Comparison of ENCODE assay signal across 10 cellular contexts in genomic region chr10:70379581-70380176, GRCh38. TPM values are rescaled to one million over a fixed set of nuclear protein-coding genes. Genes with fewer than 3 reads are reported as not detected.
DNase-seq lines count a peak whose midpoint lies in the region; ATAC-seq, FAIRE-seq and TF ChIP-seq lines count a peak whose summit lies in the region.
"Had no signal": no experiment of that assay in that cellular context is flagged by ENCODE, and none has a peak within 500 bp of the region (broad histone marks: within the 10 kb centered on the region; RNA-seq: fewer than 3 reads in every experiment).

No MANE protein-coding gene starts in this region.

- no peak for ATAC-seq in activated CD4-positive, alpha-beta T cell treated with anti-CD3 and anti-CD28 coated beads for 36 hours

- H3K27me3 ChIP-seq in small intestine (ENCODE audit: control insufficient read depth in 2 of 2, insufficient read depth in 2 of 2, low read length in 2 of 2) = no peaks in the 10 kb centered on the region
- H3K27me3 ChIP-seq in effector memory CD4-positive, alpha-beta T cell (replicated peaks; ENCODE audit: control insufficient read depth, insufficient read depth, low read length, poor library complexity, severe bottlenecking) = no peaks in the 10 kb centered on the region

- WGBS in small intestine, 3 donors = 87 to 89% (median 88%) methylated on average over 14 of the region's 14 CpGs

- FAIRE-seq in small intestine (lab: Jason Lieb, UNC) = no peak

- peaks cover 11% of the 10 kb centered on the region for H3K36me3 Mint-ChIP-seq in activated CD4-positive, alpha-beta T cell treated with anti-CD3 and anti-CD28 coated beads for 36 hours (ENCODE audit: low read depth)
- H3K36me3 Mint-ChIP-seq in activated CD4-positive, alpha-beta T cell treated with anti-CD3 and anti-CD28 coated beads, Interleukin-2, amount 10 ng/mL, durations not matched to agents 24 days and 14 days (ENCODE audit: low read depth) = peaks cover 4% of the 10 kb centered on the region

- H3K4me3 Mint-ChIP-seq in activated CD4-positive, alpha-beta T cell treated with anti-CD3 and anti-CD28 coated beads for 36 hours = no peak overlapping the region
- H3K4me3 Mint-ChIP-seq in activated CD4-positive, alpha-beta T cell treated with anti-CD3 and anti-CD28 coated beads, Interleukin-2, amount 10 ng/mL, durations not matched to agents 24 days and 14 days = no peak overlapping the region

- H3K9me3 Mint-ChIP-seq in activated CD4-positive, alpha-beta T cell treated with anti-CD3 and anti-CD28 coated beads for 36 hours (ENCODE audit: low read depth) = no peaks in the 10 kb centered on the region
- peaks cover 5% of the 10 kb centered on the region for H3K9me3 Mint-ChIP-seq in activated CD4-positive, alpha-beta T cell treated with anti-CD3 and anti-CD28 coated beads, Interleukin-2, amount 10 ng/mL, durations not matched to agents 24 days and 14 days

- no peaks in the 10 kb centered on the region for H3K27me3 Mint-ChIP-seq in activated CD4-positive, alpha-beta T cell treated with anti-CD3 and anti-CD28 coated beads for 36 hours
- H3K27me3 Mint-ChIP-seq in activated CD4-positive, alpha-beta T cell treated with anti-CD3 and anti-CD28 coated beads, Interleukin-2, amount 10 ng/mL, durations not matched to agents 24 days and 14 days = peaks cover 2% of the 10 kb centered on the region

- no peak overlapping the region for H3K27ac ChIP-seq in small intestine (ENCODE audit: low read depth in 1 of 2, low read length in 1 of 2)
- H3K27ac ChIP-seq in effector memory CD4-positive, alpha-beta T cell (ENCODE audit: insufficient read depth, low read length, poor library complexity, severe bottlenecking) = no peak overlapping the region

- no peaks in the 10 kb centered on the region for H3K4me1 ChIP-seq in small intestine (ENCODE audit: control insufficient read depth in 2 of 2, insufficient read depth in 1 of 2, low read depth in 1 of 2, low read length in 1 of 2)
- peaks cover 6% of the 10 kb centered on the region for H3K4me1 ChIP-seq in effector memory CD4-positive, alpha-beta T cell (ENCODE audit: control insufficient read depth, insufficient read depth, low read length, poor library complexity, severe bottlenecking)

- POLR2A ChIA-PET in activated CD4-positive, alpha-beta T cell treated with anti-CD3 and anti-CD28 coated beads for 36 hours (lab: Charles Lee) = no interaction called here

- peaks cover 6% of the 10 kb centered on the region for H3K4me1 Mint-ChIP-seq in activated CD4-positive, alpha-beta T cell treated with anti-CD3 and anti-CD28 coated beads for 36 hours
- H3K4me1 Mint-ChIP-seq in activated CD4-positive, alpha-beta T cell treated with anti-CD3 and anti-CD28 coated beads, Interleukin-2, amount 10 ng/mL, durations not matched to agents 24 days and 14 days = peaks cover 11% of the 10 kb centered on the region

- H3K9me3 ChIP-seq in small intestine (ENCODE audit: control insufficient read depth, low read depth) = no peaks in the 10 kb centered on the region
- peaks cover 3% of the 10 kb centered on the region for H3K9me3 ChIP-seq in effector memory CD4-positive, alpha-beta T cell (ENCODE audit: control insufficient read depth, low read length)

- intact Hi-C loops in activated CD4-positive, alpha-beta T cell treated with anti-CD3 and anti-CD28 coated beads for 36 hours (cut with DNase I, micrococcal nuclease) = loop anchor here (1.0 to 5.0 kb wide), 3 partner anchors 78 to 161 kb away; partner anchors contain the start of gene PPA1 (in 1 of the 2)
- intact Hi-C loops in activated CD4-positive, alpha-beta T cell treated with anti-CD3 and anti-CD28 coated beads, Interleukin-2, amount 10 ng/mL, durations not matched to agents 24 days and 14 days (cut with micrococcal nuclease) = no loop called here

- no peaks in the 10 kb centered on the region for H3K36me3 ChIP-seq in small intestine (ENCODE audit: control insufficient read depth in 2 of 2, insufficient read depth in 2 of 2, low read length in 2 of 2)
- H3K36me3 ChIP-seq in effector memory CD4-positive, alpha-beta T cell (ENCODE audit: control insufficient read depth, insufficient read depth, low read length) = no peaks in the 10 kb centered on the region

- CTCF ChIA-PET in activated CD4-positive, alpha-beta T cell treated with anti-CD3 and anti-CD28 coated beads for 36 hours (lab: Charles Lee) = interaction anchor here (0.7 to 4.1 kb wide), 20 partner anchors 9 to 205 kb away, joined by 3 to 27 read pairs (median 4); partner anchors contain the start of gene EIF4EBP2

- peak; percentile 57 for TF ChIP-seq CTCF in epithelial cell of esophagus (IDR thresholded peaks at IDR 0.05; ENCODE audit: insufficient read depth, low read depth, low read length, missing control alignments)

- H3K27ac Mint-ChIP-seq in activated CD4-positive, alpha-beta T cell treated with anti-CD3 and anti-CD28 coated beads for 36 hours = no peak overlapping the region
- no peak overlapping the region for H3K27ac Mint-ChIP-seq in activated CD4-positive, alpha-beta T cell treated with anti-CD3 and anti-CD28 coated beads, Interleukin-2, amount 10 ng/mL, durations not matched to agents 24 days and 14 days
- H3K27ac Mint-ChIP-seq: T-helper 1 cell treated with Interleukin-12 subunit alpha and Interleukin-12 subunit beta and Interleukin-4 antibody, amounts not matched to agents 30 μg/mL and 1 μg/mL, for 36 hours had no signal

- H3K4me3 ChIP-seq in epithelial cell of esophagus (ENCODE audit: low read length) (no peak overlapping the region), small intestine (ENCODE audit: low read depth in 1 of 2, low read length in 2 of 2) (no peak overlapping the region)
- no peak overlapping the region for H3K4me3 ChIP-seq in effector memory CD4-positive, alpha-beta T cell (ENCODE audit: insufficient read depth, low read depth, low read length, poor library complexity, severe bottlenecking)

- peak; percentile 43 for DNase-seq in activated CD4-positive, alpha-beta T cell treated with anti-CD3 and anti-CD28 coated beads for 36 hours
- no peak for DNase-seq in activated CD4-positive, alpha-beta T cell treated with anti-CD3 and anti-CD28 coated beads, Interleukin-2, amount 10 ng/mL, durations not matched to agents 24 days and 14 days
- DNase-seq in NCI-H1694 (lab: John Stamatoyannopoulos, UW) (peak; percentile 27), epithelial cell of esophagus (ENCODE audit: low read depth) (no peak), small intestine (peak; percentile 42), NCI-H2171 (lab: John Stamatoyannopoulos, UW) (no peak), amygdala (lab: John Stamatoyannopoulos, UW) (no peak)
- no peak for DNase-seq in effector memory CD4-positive, alpha-beta T cell
- DNase-seq: central memory CD4-positive, alpha-beta T cell had no signal

RNA-seq across cellular contexts. Expression of gene LRRC20, which starts 2.7 kb away (rescaled TPM):
- 10 to 100 TPM; 12.8 to 15.9 TPM for total RNA-seq in activated CD4-positive, alpha-beta T cell treated with anti-CD3 and anti-CD28 coated beads for 36 hours
- total RNA-seq in activated CD4-positive, alpha-beta T cell treated with anti-CD3 and anti-CD28 coated beads, Interleukin-2, amount 10 ng/mL, durations not matched to agents 24 days and 14 days = 17.2 and 18.7 TPM in 2 replicates
- polyA plus RNA-seq in small intestine = 10 to 100 TPM in 1 of 3 donors, 1 to 10 TPM in 1, under 1 TPM in 1; 0.89 to 10.9 (median 1.4) TPM

RNA-seq across cellular contexts. Expression of gene EIF4EBP2, which starts 24.3 kb away (rescaled TPM):
- 10 to 100 TPM; 24.4 to 27.7 TPM for total RNA-seq in activated CD4-positive, alpha-beta T cell treated with anti-CD3 and anti-CD28 coated beads for 36 hours
- total RNA-seq in activated CD4-positive, alpha-beta T cell treated with anti-CD3 and anti-CD28 coated beads, Interleukin-2, amount 10 ng/mL, durations not matched to agents 24 days and 14 days = 37.6 and 38.3 TPM in 2 replicates
- 10 to 100 TPM; 30.2 to 63.3 (median 60.3) TPM for polyA plus RNA-seq in small intestine

Comparison
In these comparisons a context has a peak if more than half of its experiments do, and no peak if none do; other contexts are left out.
1. DNase-seq: peak in activated CD4-positive, alpha-beta T cell treated with anti-CD3 and anti-CD28 coated beads for 36 hours (single experiment), NCI-H1694 (single experiment) and small intestine (single experiment); none in activated CD4-positive, alpha-beta T cell treated with anti-CD3 and anti-CD28 coated beads, Interleukin-2, amount 10 ng/mL, durations not matched to agents 24 days and 14 days (single experiment), epithelial cell of esophagus (single experiment), NCI-H2171 (single experiment), amygdala (0 of 56) and effector memory CD4-positive, alpha-beta T cell (0 of 3).